In the genomic region with DNA sequence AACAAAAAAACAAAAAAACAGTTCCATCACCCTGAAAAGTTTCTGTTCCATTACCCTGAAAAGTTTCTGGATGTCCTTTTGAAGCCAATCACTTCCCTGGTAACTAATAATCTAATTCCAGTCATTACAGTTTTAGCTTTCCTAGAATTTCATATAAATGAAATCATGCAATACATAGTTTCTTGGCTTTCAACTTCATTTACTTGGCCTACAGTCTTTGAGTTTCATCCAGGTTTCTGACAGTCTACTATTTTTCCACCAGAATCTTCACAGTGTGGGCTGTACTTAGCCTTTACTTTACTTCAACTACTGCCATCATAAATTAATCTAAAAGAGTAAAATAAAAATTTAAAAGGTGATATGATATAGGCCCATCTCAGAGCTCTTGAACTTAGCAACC, we compare ENCODE assay signal across 22 cellular contexts. TPM values are rescaled to one million over a fixed set of nuclear protein-coding genes. Genes with fewer than 3 reads are reported as not detected.
DNase-seq lines count a peak whose midpoint lies in the region; ATAC-seq, FAIRE-seq and TF ChIP-seq lines count a peak whose summit lies in the region.
"Had no signal": no experiment of that assay in that cellular context is flagged by ENCODE, and none has a peak within 500 bp of the region (broad histone marks: within the 10 kb centered on the region; RNA-seq: fewer than 3 reads in every experiment).

No MANE protein-coding gene starts in this region.

- H3K27me3 ChIP-seq in esophagus muscularis mucosa = no peaks in the 10 kb centered on the region
- H3K27me3 ChIP-seq: BE2C had no signal

- H3K4me3 ChIP-seq in esophagus muscularis mucosa = no peak overlapping the region
- H3K4me3 ChIP-seq: GM12878 had no signal

- intact Hi-C loops in esophagus muscularis mucosa (cut with DNase I) = no loop called here

- TF ChIP-seq CTCF in esophagus muscularis mucosa (IDR thresholded peaks at IDR 0.05) (no peak), nephron (IDR thresholded peaks at IDR 0.05; ENCODE audit: unreplicated experiment in 3 of 3) (no peak)

- TF ChIP-seq EP300 in esophagus muscularis mucosa (IDR thresholded peaks at IDR 0.05) = no peak

- H3K27ac Mint-ChIP-seq in T-helper 17 cell = peak overlapping the region; percentile 73
- H3K27ac Mint-ChIP-seq in nephron = peak overlapping the region in 2 of 3 experiments; percentile 23 to 74
- H3K27ac Mint-ChIP-seq: CD8-positive, alpha-beta memory T cell had no signal

- H3K36me3 Mint-ChIP-seq in T-helper 17 cell (ENCODE audit: low read depth) (no peaks in the 10 kb centered on the region), nephron (ENCODE audit: low read depth) (no peaks in the 10 kb centered on the region)

- H3K4me1 Mint-ChIP-seq in T-helper 17 cell (peaks cover 21% of the 10 kb centered on the region), nephron (peaks cover 11% of the 10 kb centered on the region)

- no peak for FAIRE-seq in HTR-8/SVneo (lab: Jason Lieb, UNC)
- FAIRE-seq: A204.1, GM12878 had no signal

- H3K9me3 Mint-ChIP-seq in nephron = no peaks in the 10 kb centered on the region
- H3K9me3 Mint-ChIP-seq: CD4-positive, CD25-positive, alpha-beta regulatory T cell; CD8-positive, alpha-beta memory T cell had no signal

- no peak for TF ChIP-seq POLR2A in esophagus muscularis mucosa (IDR thresholded peaks at IDR 0.05; ENCODE audit: low read depth)

- H3K4me1 ChIP-seq in esophagus muscularis mucosa = peaks cover 0 to 78% (median 59%) of the 10 kb centered on the region in 4 donors
- H3K4me1 ChIP-seq: BE2C had no signal

- DNase-seq in T-helper 17 cell (no peak), esophagus muscularis mucosa (ENCODE audit: extremely low spot score) (no peak), NCI-H774 (lab: John Stamatoyannopoulos, UW) (no peak), HTR-8/SVneo (ENCODE audit: insufficient read length, low spot score) (no peak), NCI-H748 (lab: John Stamatoyannopoulos, UW; ENCODE audit: unreplicated experiment) (no peak)
- DNase-seq: ACHN; BE2C; C1 segment of cervical spinal cord; CD4-positive, CD25-positive, alpha-beta regulatory T cell; CD8-positive, alpha-beta memory T cell; COR-L47; DMS 273 treated with DMSO at 0.1 percent for 48 hours; DMS53; DND-41; EL; HCEC 1CT; IMR-90 had no signal

- H3K9me3 ChIP-seq in T-helper 17 cell (ENCODE audit: control insufficient read depth, low read length, poor library complexity, severe bottlenecking) = no peaks in the 10 kb centered on the region
- no peaks in the 10 kb centered on the region for H3K9me3 ChIP-seq in esophagus muscularis mucosa
- H3K9me3 ChIP-seq: BE2C had no signal

- H3K27me3 Mint-ChIP-seq in T-helper 17 cell (no peaks in the 10 kb centered on the region), nephron (ENCODE audit: low read depth) (no peaks in the 10 kb centered on the region)
- H3K27me3 Mint-ChIP-seq: CD4-positive, CD25-positive, alpha-beta regulatory T cell; CD8-positive, alpha-beta memory T cell had no signal

- no peak overlapping the region for H3K4me3 Mint-ChIP-seq in T-helper 17 cell
- H3K4me3 Mint-ChIP-seq in nephron = no peak overlapping the region
- H3K4me3 Mint-ChIP-seq: CD4-positive, CD25-positive, alpha-beta regulatory T cell; CD8-positive, alpha-beta memory T cell had no signal

- peak overlapping the region; percentile 64 to 78 (median 68) for H3K27ac ChIP-seq in esophagus muscularis mucosa (replicated peaks in 1 of 4)
- H3K27ac ChIP-seq: HL-60 had no signal

- H3K36me3 ChIP-seq in esophagus muscularis mucosa = no peaks in the 10 kb centered on the region
- H3K36me3 ChIP-seq: BE2C had no signal

- no peak for ATAC-seq in T-helper 17 cell
- no peak for ATAC-seq in GM21825 (IDR thresholded peaks at IDR 0.05; ENCODE audit: unreplicated experiment)
- ATAC-seq: GM12878 had no signal

RNA-seq across cellular contexts. Expression of a gene that starts 55.5 kb away (rescaled TPM):
- total RNA-seq in T-helper 17 cell (10 to 100 TPM; 35.4 to 42.0 TPM), esophagus muscularis mucosa (10 to 100 TPM; 30.8 to 40.6 (median 35.0) TPM)
